ENCODE assay signal across 13 cellular contexts in the genomic region with DNA sequence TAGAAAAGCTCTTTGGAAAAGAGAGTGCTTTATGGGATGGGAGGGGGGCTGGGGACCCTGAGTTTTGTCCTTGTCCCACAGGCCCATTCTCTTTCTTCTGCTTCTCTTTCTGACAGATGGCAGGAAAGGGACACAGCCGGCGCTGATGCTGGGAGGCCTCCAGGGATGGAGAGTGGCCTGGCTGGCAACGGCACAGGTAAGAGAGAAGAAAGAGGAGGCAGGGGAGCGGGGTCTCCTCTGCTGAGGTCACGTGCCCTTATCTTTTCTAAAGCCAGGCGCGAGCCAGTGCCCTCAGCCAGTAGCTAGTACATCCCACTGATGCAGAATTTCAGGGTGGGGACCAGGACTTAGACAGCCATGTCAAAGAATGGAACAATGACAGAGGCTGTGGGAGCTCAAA. TPM values are rescaled to one million over a fixed set of nuclear protein-coding genes. Genes with fewer than 3 reads are reported as not detected.
DNase-seq lines count a peak whose midpoint lies in the region; TF ChIP-seq lines count a peak whose summit lies in the region.
"Had no signal": no experiment of that assay in that cellular context is flagged by ENCODE, and none has a peak within 500 bp of the region (broad histone marks: within the 10 kb centered on the region; RNA-seq: fewer than 3 reads in every experiment).

No MANE protein-coding gene starts in this region.

- peaks cover 8% of the 10 kb centered on the region for H3K4me1 Mint-ChIP-seq in chondrocyte (ENCODE audit: low read depth)
- H3K4me1 Mint-ChIP-seq: activated CD4-positive, alpha-beta T cell treated with anti-CD3 and anti-CD28 coated beads, Interleukin-2, amount 10 ng/mL, durations not matched to agents 7 days and 5 days had no signal

- DNase-seq in WERI-Rb-1 (peak; percentile 11), occipital lobe (lab: John Stamatoyannopoulos, UW) (no peak), chondrocyte (ENCODE audit: low spot score) (no peak), DMS79 (lab: John Stamatoyannopoulos, UW) (no peak)
- DNase-seq: activated CD4-positive, alpha-beta T cell treated with anti-CD3 and anti-CD28 coated beads, Interleukin-2, amount 10 ng/mL, durations not matched to agents 7 days and 5 days; activated naive CD4-positive, alpha-beta T cell treated with anti-CD3 and anti-CD28 coated beads for 36 hours; KBM-7 had no signal

- no peak for TF ChIP-seq RAD21 in liver (IDR thresholded peaks at IDR 0.05)

- H3K9me3 Mint-ChIP-seq in chondrocyte (ENCODE audit: low read depth) = no peaks in the 10 kb centered on the region
- H3K9me3 Mint-ChIP-seq: activated CD4-positive, alpha-beta T cell treated with anti-CD3 and anti-CD28 coated beads, Interleukin-2, amount 10 ng/mL, durations not matched to agents 7 days and 5 days; dendritic cell treated with granulocyte-macrophage colony-stimulating factor and Interleukin-4, amounts not matched to agents 40 ng/mL and 50 ng/mL, for 4 days had no signal

- H3K4me1 ChIP-seq in liver (ENCODE audit: control insufficient read depth in 4 of 4, insufficient read depth in 4 of 4, low read length in 3 of 4) (peaks cover 3 to 52% (median 43%) of the 10 kb centered on the region in 4 donors), stomach smooth muscle (ENCODE audit: control insufficient read depth, insufficient read depth, low read length) (peaks cover 17% of the 10 kb centered on the region)

- no peak overlapping the region for H3K4me3 ChIP-seq in WERI-Rb-1 (ENCODE audit: low read depth, low read length)
- no peak overlapping the region for H3K4me3 ChIP-seq in liver (ENCODE audit: low read depth in 1 of 3, low read length in 3 of 3)
- no peak overlapping the region for H3K4me3 ChIP-seq in stomach smooth muscle (ENCODE audit: low read length in 2 of 2)
- H3K4me3 ChIP-seq: GM12878, GM23248 had no signal

- H3K9me3 ChIP-seq in WERI-Rb-1 (ENCODE audit: severe bottlenecking) = no peaks in the 10 kb centered on the region
- no peaks in the 10 kb centered on the region for H3K9me3 ChIP-seq in liver (ENCODE audit: control insufficient read depth in 4 of 4, low read length in 3 of 4)
- no peaks in the 10 kb centered on the region for H3K9me3 ChIP-seq in stomach smooth muscle (ENCODE audit: control insufficient read depth in 2 of 2, low read length in 2 of 2)

- H3K27me3 Mint-ChIP-seq in chondrocyte (ENCODE audit: low read depth) = no peaks in the 10 kb centered on the region
- H3K27me3 Mint-ChIP-seq: activated CD4-positive, alpha-beta T cell treated with anti-CD3 and anti-CD28 coated beads, Interleukin-2, amount 10 ng/mL, durations not matched to agents 7 days and 5 days; dendritic cell treated with granulocyte-macrophage colony-stimulating factor and Interleukin-4, amounts not matched to agents 40 ng/mL and 50 ng/mL, for 4 days had no signal

- no peak overlapping the region for H3K27ac Mint-ChIP-seq in chondrocyte (ENCODE audit: unreplicated experiment)
- H3K27ac Mint-ChIP-seq: activated CD4-positive, alpha-beta T cell treated with anti-CD3 and anti-CD28 coated beads, Interleukin-2, amount 10 ng/mL, durations not matched to agents 7 days and 5 days; activated naive CD4-positive, alpha-beta T cell treated with anti-CD3 and anti-CD28 coated beads for 36 hours; dendritic cell treated with granulocyte-macrophage colony-stimulating factor and Interleukin-4, amounts not matched to agents 40 ng/mL and 50 ng/mL, for 4 days had no signal

- no peaks in the 10 kb centered on the region for H3K36me3 Mint-ChIP-seq in chondrocyte (ENCODE audit: low read depth)

- H3K36me3 ChIP-seq in WERI-Rb-1 = peaks cover 31% of the 10 kb centered on the region
- no peaks in the 10 kb centered on the region for H3K36me3 ChIP-seq in liver (ENCODE audit: control insufficient read depth in 4 of 4, insufficient read depth in 3 of 4, low read depth in 1 of 4, low read length in 3 of 4)
- H3K36me3 ChIP-seq in stomach smooth muscle (ENCODE audit: control insufficient read depth in 2 of 2, insufficient read depth in 2 of 2, low read length in 2 of 2) = peaks cover 0 to 2% of the 10 kb centered on the region in 2 donors

- H3K9ac ChIP-seq in liver (ENCODE audit: low read depth in 1 of 2, low read length in 2 of 2) = no peak overlapping the region
- no peak overlapping the region for H3K9ac ChIP-seq in stomach smooth muscle (ENCODE audit: low read length in 2 of 2)
- H3K9ac ChIP-seq: GM23248 had no signal

- H3K27ac ChIP-seq in WERI-Rb-1 (peak overlapping the region; percentile 79), cingulate gyrus (ENCODE audit: low read depth, low read length) (peak overlapping the region; percentile 89), liver (ENCODE audit: low read depth in 1 of 2, low read length in 2 of 2) (peak overlapping the region; percentile 43 to 73), stomach smooth muscle (ENCODE audit: low read length) (peak overlapping the region; percentile 53)
- H3K27ac ChIP-seq: GM23248 had no signal

- WGBS in liver = 90% methylated on average over 7 of the region's 7 CpGs

- TF ChIP-seq CTCF in WERI-Rb-1 (IDR thresholded peaks at IDR 0.05; ENCODE audit: low read depth, low read length) (no peak), liver (IDR thresholded peaks at IDR 0.05; ENCODE audit: low read depth, low read length, missing input control) (no peak), chondrocyte (IDR thresholded peaks at IDR 0.05) (no peak)

- no peak overlapping the region for H3K4me3 Mint-ChIP-seq in chondrocyte (ENCODE audit: unreplicated experiment)
- H3K4me3 Mint-ChIP-seq: activated CD4-positive, alpha-beta T cell treated with anti-CD3 and anti-CD28 coated beads, Interleukin-2, amount 10 ng/mL, durations not matched to agents 7 days and 5 days; activated naive CD4-positive, alpha-beta T cell treated with anti-CD3 and anti-CD28 coated beads for 36 hours; dendritic cell treated with granulocyte-macrophage colony-stimulating factor and Interleukin-4, amounts not matched to agents 40 ng/mL and 50 ng/mL, for 4 days had no signal

- H3K27me3 ChIP-seq in WERI-Rb-1 (ENCODE audit: insufficient read depth, low read depth, severe bottlenecking) = no peaks in the 10 kb centered on the region
- H3K27me3 ChIP-seq in liver (ENCODE audit: control insufficient read depth in 4 of 4, insufficient read depth in 4 of 4, low read length in 3 of 4) = no peaks in the 10 kb centered on the region
- H3K27me3 ChIP-seq in stomach smooth muscle (ENCODE audit: control insufficient read depth in 1 of 2, insufficient read depth in 2 of 2, low read length in 2 of 2) = no peaks in the 10 kb centered on the region

TF ChIP-seq in liver, 16 proteins besides CTCF, POLR2A, EP300 and RAD21:
- no peak for TF ChIP-seq FOXA2 (IDR thresholded peaks at IDR 0.05)
- TF ChIP-seq, protein P1, sequence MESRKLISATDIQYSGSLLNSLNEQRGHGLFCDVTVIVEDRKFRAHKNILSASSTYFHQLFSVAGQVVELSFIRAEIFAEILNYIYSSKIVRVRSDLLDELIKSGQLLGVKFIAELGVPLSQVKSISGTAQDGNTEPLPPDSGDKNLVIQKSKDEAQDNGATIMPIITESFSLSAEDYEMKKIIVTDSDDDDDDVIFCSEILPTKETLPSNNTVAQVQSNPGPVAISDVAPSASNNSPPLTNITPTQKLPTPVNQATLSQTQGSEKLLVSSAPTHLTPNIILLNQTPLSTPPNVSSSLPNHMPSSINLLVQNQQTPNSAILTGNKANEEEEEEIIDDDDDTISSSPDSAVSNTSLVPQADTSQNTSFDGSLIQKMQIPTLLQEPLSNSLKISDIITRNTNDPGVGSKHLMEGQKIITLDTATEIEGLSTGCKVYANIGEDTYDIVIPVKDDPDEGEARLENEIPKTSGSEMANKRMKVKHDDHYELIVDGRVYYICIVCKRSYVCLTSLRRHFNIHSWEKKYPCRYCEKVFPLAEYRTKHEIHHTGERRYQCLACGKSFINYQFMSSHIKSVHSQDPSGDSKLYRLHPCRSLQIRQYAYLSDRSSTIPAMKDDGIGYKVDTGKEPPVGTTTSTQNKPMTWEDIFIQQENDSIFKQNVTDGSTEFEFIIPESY (IDR thresholded peaks at IDR 0.05) = no peak
- TF ChIP-seq, protein P2, sequence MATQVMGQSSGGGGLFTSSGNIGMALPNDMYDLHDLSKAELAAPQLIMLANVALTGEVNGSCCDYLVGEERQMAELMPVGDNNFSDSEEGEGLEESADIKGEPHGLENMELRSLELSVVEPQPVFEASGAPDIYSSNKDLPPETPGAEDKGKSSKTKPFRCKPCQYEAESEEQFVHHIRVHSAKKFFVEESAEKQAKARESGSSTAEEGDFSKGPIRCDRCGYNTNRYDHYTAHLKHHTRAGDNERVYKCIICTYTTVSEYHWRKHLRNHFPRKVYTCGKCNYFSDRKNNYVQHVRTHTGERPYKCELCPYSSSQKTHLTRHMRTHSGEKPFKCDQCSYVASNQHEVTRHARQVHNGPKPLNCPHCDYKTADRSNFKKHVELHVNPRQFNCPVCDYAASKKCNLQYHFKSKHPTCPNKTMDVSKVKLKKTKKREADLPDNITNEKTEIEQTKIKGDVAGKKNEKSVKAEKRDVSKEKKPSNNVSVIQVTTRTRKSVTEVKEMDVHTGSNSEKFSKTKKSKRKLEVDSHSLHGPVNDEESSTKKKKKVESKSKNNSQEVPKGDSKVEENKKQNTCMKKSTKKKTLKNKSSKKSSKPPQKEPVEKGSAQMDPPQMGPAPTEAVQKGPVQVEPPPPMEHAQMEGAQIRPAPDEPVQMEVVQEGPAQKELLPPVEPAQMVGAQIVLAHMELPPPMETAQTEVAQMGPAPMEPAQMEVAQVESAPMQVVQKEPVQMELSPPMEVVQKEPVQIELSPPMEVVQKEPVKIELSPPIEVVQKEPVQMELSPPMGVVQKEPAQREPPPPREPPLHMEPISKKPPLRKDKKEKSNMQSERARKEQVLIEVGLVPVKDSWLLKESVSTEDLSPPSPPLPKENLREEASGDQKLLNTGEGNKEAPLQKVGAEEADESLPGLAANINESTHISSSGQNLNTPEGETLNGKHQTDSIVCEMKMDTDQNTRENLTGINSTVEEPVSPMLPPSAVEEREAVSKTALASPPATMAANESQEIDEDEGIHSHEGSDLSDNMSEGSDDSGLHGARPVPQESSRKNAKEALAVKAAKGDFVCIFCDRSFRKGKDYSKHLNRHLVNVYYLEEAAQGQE (IDR thresholded peaks at IDR 0.05) = no peak
- no peak for TF ChIP-seq GABPA (IDR thresholded peaks at IDR 0.05 in 1 of 2, conservative IDR thresholded peaks at IDR 0.05 in 1 of 2)
- no peak for TF ChIP-seq JUND (IDR thresholded peaks at IDR 0.05)

RNA-seq across cellular contexts. Expression of a gene that starts 9.2 kb away (rescaled TPM):
- total RNA-seq in liver (1 to 10 TPM in 1 of 2 donors, under 1 TPM in 1; 0.33 to 3.1 TPM), occipital lobe (10.6 TPM), chondrocyte (4.3 to 6.5 TPM (median 6.0 TPM) in 3 replicates)
- under 1 TPM; 0.08 to 0.72 TPM for polyA plus RNA-seq in liver

RNA-seq across cellular contexts. Expression of a gene that starts 19.7 kb away (rescaled TPM):
- 100 to 1,000 TPM in 1 of 2 donors, 10 to 100 TPM in 1; 44.4 to 118 TPM for total RNA-seq in liver
- 10 to 100 TPM; 17.1 to 65.8 TPM for polyA plus RNA-seq in liver
- 26.8 TPM for total RNA-seq in occipital lobe
- 59.5 to 65.8 TPM (median 63.4 TPM) in 3 replicates for total RNA-seq in chondrocyte

RNA-seq across cellular contexts. Expression of a gene that starts 46.9 kb away (rescaled TPM):
- 100 to 1,000 TPM; 149 to 437 TPM for total RNA-seq in liver
- 1,000 to 10,000 TPM; 1,248 to 1,915 TPM for polyA plus RNA-seq in liver
- total RNA-seq in occipital lobe = 6.2 TPM
- total RNA-seq in chondrocyte = 1.4 to 1.9 TPM (median 1.8 TPM) in 3 replicates
- total RNA-seq: activated CD4-positive, alpha-beta T cell treated with anti-CD3 and anti-CD28 coated beads, Interleukin-2, amount 10 ng/mL, durations not matched to agents 7 days and 5 days; activated naive CD4-positive, alpha-beta T cell treated with anti-CD3 and anti-CD28 coated beads for 36 hours; GM23248 had no signal
- polyA plus RNA-seq: GM23248 had no signal

Comparison
In these comparisons a context has a peak if more than half of its experiments do, and no peak if none do; other contexts are left out.
1. RNA of a gene that starts 46.9 kb away (total RNA-seq): 149 to 437 TPM in liver; 6.2 TPM in occipital lobe (single experiment) and 1.4 to 1.9 TPM in chondrocyte; every median in the first group is over 10 times any median in the second.
2. Peak in every context shown above with its lines, with median percentiles within 50 percentile points of each other: H3K27ac ChIP-seq.